Comparison of ENCODE assay signal across 8 cellular contexts in genomic region chr17:39979865-39980401, GRCh38. TPM values are rescaled to one million over a fixed set of nuclear protein-coding genes. Genes with fewer than 3 reads are reported as not detected.
DNase-seq lines count a peak whose midpoint lies in the region.

No MANE protein-coding gene starts in this region.

- intact Hi-C loops in activated CD4-positive, alpha-beta memory T cell treated with anti-CD3 and anti-CD28 coated beads for 36 hours (cut with micrococcal nuclease) = loop anchor here (1.0 to 5.0 kb wide), 10 partner anchors 21 to 357 kb away; partner anchors contain the start of genes LRRC3C and ORMDL3
- intact Hi-C loops in posterior vena cava (cut with DNase I) = no loop called here

- peak overlapping the region; percentile 95 for H3K4me3 Mint-ChIP-seq in activated CD4-positive, alpha-beta memory T cell treated with anti-CD3 and anti-CD28 coated beads for 36 hours

- peaks cover 6% of the 10 kb centered on the region for H3K27me3 Mint-ChIP-seq in activated CD4-positive, alpha-beta memory T cell treated with anti-CD3 and anti-CD28 coated beads for 36 hours

- no peaks in the 10 kb centered on the region for H3K27me3 ChIP-seq in H7 (ENCODE audit: control insufficient read depth, insufficient read depth, low read length)

- POLR2A ChIA-PET in activated CD4-positive, alpha-beta memory T cell treated with anti-CD3 and anti-CD28 coated beads for 36 hours (lab: Charles Lee) = interaction anchor here (0.5 to 1.6 kb wide), 13 partner anchors 39 to 358 kb away, joined by 3 to 6 read pairs (median 4); partner anchors contain the start of gene PGAP3

- H3K4me3 ChIP-seq in H7 (ENCODE audit: insufficient read depth, low read depth, low read length) = peak overlapping the region; percentile 99

- DNase-seq in activated CD4-positive, alpha-beta T cell treated with anti-CD3 and anti-CD28 coated beads for 48 hours = peak; percentile 16
- DNase-seq in activated CD4-positive, alpha-beta T cell treated with anti-CD3 and anti-CD28 coated beads, Interleukin-2, amount 50 U/mL, for 4 hours = no peak
- DNase-seq in H7 (peak; percentile 76), NCI-H1105 treated with DMSO at 0.1 percent for 48 hours (lab: John Stamatoyannopoulos, UW) (peak; percentile 53), glomerular visceral epithelial cell (ENCODE audit: extremely low spot score) (peak; percentile 36), posterior vena cava (ENCODE audit: low spot score) (peak; percentile 60), AG08396 (ENCODE audit: low spot score) (no peak)
- no peak for DNase-seq in activated CD4-positive, alpha-beta memory T cell treated with anti-CD3 and anti-CD28 coated beads for 36 hours

- CTCF ChIA-PET in activated CD4-positive, alpha-beta memory T cell treated with anti-CD3 and anti-CD28 coated beads for 36 hours (lab: Charles Lee) = interaction anchor here (0.5 to 4.8 kb wide), 30 partner anchors 8 to 586 kb away, joined by 3 to 77 read pairs (median 4); partner anchors contain the start of genes IKZF3, MIEN1 and PGAP3

- peaks cover 8% of the 10 kb centered on the region for H3K36me3 ChIP-seq in H7 (replicated peaks; ENCODE audit: control insufficient read depth, insufficient read depth, low read length)

- H3K36me3 Mint-ChIP-seq in activated CD4-positive, alpha-beta memory T cell treated with anti-CD3 and anti-CD28 coated beads for 36 hours = peaks cover 13% of the 10 kb centered on the region

- peaks cover 30% of the 10 kb centered on the region for H3K4me1 Mint-ChIP-seq in activated CD4-positive, alpha-beta memory T cell treated with anti-CD3 and anti-CD28 coated beads for 36 hours (ENCODE audit: low read depth)

- H3K27ac Mint-ChIP-seq in activated CD4-positive, alpha-beta memory T cell treated with anti-CD3 and anti-CD28 coated beads for 36 hours = peak overlapping the region; percentile 88

- no peaks in the 10 kb centered on the region for H3K9me3 Mint-ChIP-seq in activated CD4-positive, alpha-beta memory T cell treated with anti-CD3 and anti-CD28 coated beads for 36 hours

RNA-seq across cellular contexts. Expression of gene PSMD3, which starts 0.7 kb away (rescaled TPM):
- 243 and 325 TPM in 2 replicates for total RNA-seq in H7 (2014; rRNA removed; shearing (Covaris generic))
- total RNA-seq in activated CD4-positive, alpha-beta memory T cell treated with anti-CD3 and anti-CD28 coated beads for 36 hours = 100 to 1,000 TPM; 120 to 124 TPM
- 10 to 100 TPM; 57.6 to 65.5 TPM for total RNA-seq in posterior vena cava

RNA-seq across cellular contexts. Expression of gene GSDMA, which starts 17.1 kb away (rescaled TPM):
- not detected in 2 replicates for total RNA-seq in H7 (2014; rRNA removed; shearing (Covaris generic))
- total RNA-seq in activated CD4-positive, alpha-beta memory T cell treated with anti-CD3 and anti-CD28 coated beads for 36 hours = under 1 TPM; 0.64 to 0.87 TPM
- total RNA-seq in posterior vena cava = under 1 TPM; 0.19 to 0.57 TPM

RNA-seq across cellular contexts. Expression of gene CSF3, which starts 35.3 kb away (rescaled TPM):
- 0.28 TPM in 1 of 2 replicates, not detected in the other for total RNA-seq in H7 (2014; rRNA removed; shearing (Covaris generic))
- total RNA-seq in activated CD4-positive, alpha-beta memory T cell treated with anti-CD3 and anti-CD28 coated beads for 36 hours = not detected
- total RNA-seq in posterior vena cava = 10 to 100 TPM in 1 of 2 donors, under 1 TPM in 1; 0.69 to 15.3 TPM

RNA-seq across cellular contexts. Expression of gene LRRC3C, which starts 52.4 kb away (rescaled TPM):
- not detected in 2 replicates for total RNA-seq in H7 (2014; rRNA removed; shearing (Covaris generic))
- total RNA-seq in activated CD4-positive, alpha-beta memory T cell treated with anti-CD3 and anti-CD28 coated beads for 36 hours = not detected
- not detected for total RNA-seq in posterior vena cava

RNA-seq across cellular contexts. Expression of gene ORMDL3, which starts 52.5 kb away (rescaled TPM):
- total RNA-seq in H7 (2014; rRNA removed; shearing (Covaris generic)) = 33.3 and 39.7 TPM in 2 replicates
- total RNA-seq in activated CD4-positive, alpha-beta memory T cell treated with anti-CD3 and anti-CD28 coated beads for 36 hours = 10 to 100 TPM; 53.7 to 58.3 TPM
- 10 to 100 TPM; 32.1 to 43.2 TPM for total RNA-seq in posterior vena cava

Comparison
In these comparisons a context has a peak if more than half of its experiments do, and no peak if none do; other contexts are left out.
1. DNase-seq: peak in activated CD4-positive, alpha-beta T cell treated with anti-CD3 and anti-CD28 coated beads for 48 hours (single experiment), H7 (single experiment), NCI-H1105 treated with DMSO at 0.1 percent for 48 hours (single experiment), glomerular visceral epithelial cell (single experiment) and posterior vena cava (single experiment); none in activated CD4-positive, alpha-beta T cell treated with anti-CD3 and anti-CD28 coated beads, Interleukin-2, amount 50 U/mL, for 4 hours (0 of 2), activated CD4-positive, alpha-beta memory T cell treated with anti-CD3 and anti-CD28 coated beads for 36 hours (single experiment) and AG08396 (single experiment).